12 cellular contexts compared by ENCODE assay signal in genomic region chr3:42497009-42497731, GRCh38. TPM values are rescaled to one million over a fixed set of nuclear protein-coding genes. Genes with fewer than 3 reads are reported as not detected.
DNase-seq lines count a peak whose midpoint lies in the region; ATAC-seq, FAIRE-seq and TF ChIP-seq lines count a peak whose summit lies in the region.
"Had no signal": no experiment of that assay in that cellular context is flagged by ENCODE, and none has a peak within 500 bp of the region (broad histone marks: within the 10 kb centered on the region; RNA-seq: fewer than 3 reads in every experiment).

No MANE protein-coding gene starts in this region.

- H3K9ac ChIP-seq in kidney (ENCODE audit: low read length in 2 of 2) = no peak overlapping the region

- H3K27me3 ChIP-seq in hepatocyte (peaks cover 36% of the 10 kb centered on the region), suprapubic skin (peaks cover 21% of the 10 kb centered on the region)

- TF ChIP-seq CTCF in VCaP (conservative IDR thresholded peaks at IDR 0.05) = no peak
- TF ChIP-seq CTCF in hepatocyte (IDR thresholded peaks at IDR 0.05; ENCODE audit: poor library complexity) = no peak
- TF ChIP-seq CTCF in suprapubic skin (IDR thresholded peaks at IDR 0.05) = no peak
- no peak for TF ChIP-seq CTCF in kidney (IDR thresholded peaks at IDR 0.05; ENCODE audit: borderline replicate concordance, extremely low read depth, insufficient read depth)

- peaks cover 42% of the 10 kb centered on the region for H3K27me3 Mint-ChIP-seq in activated naive CD8-positive, alpha-beta T cell treated with anti-CD3 and anti-CD28 coated beads, Interleukin-2, amount 10 ng/mL, durations not matched to agents 7 days and 5 days
- peaks cover 26% of the 10 kb centered on the region for H3K27me3 Mint-ChIP-seq in activated naive CD8-positive, alpha-beta T cell treated with anti-CD3 and anti-CD28 coated beads for 36 hours

- H3K79me2 ChIP-seq in hepatocyte = no peaks in the 10 kb centered on the region

- no peaks in the 10 kb centered on the region for H3K9me2 ChIP-seq in hepatocyte (replicated peaks; ENCODE audit: insufficient read depth)

- no peak overlapping the region for H3K27ac Mint-ChIP-seq in activated naive CD8-positive, alpha-beta T cell treated with anti-CD3 and anti-CD28 coated beads, Interleukin-2, amount 10 ng/mL, durations not matched to agents 7 days and 5 days
- H3K27ac Mint-ChIP-seq in activated naive CD8-positive, alpha-beta T cell treated with anti-CD3 and anti-CD28 coated beads for 36 hours = no peak overlapping the region

- no peak overlapping the region for H3K4me3 ChIP-seq in hepatocyte
- H3K4me3 ChIP-seq in suprapubic skin = no peak overlapping the region
- H3K4me3 ChIP-seq in kidney (ENCODE audit: low read length in 2 of 2) = no peak overlapping the region

- intact Hi-C loops in kidney (cut with DNase I) = no loop called here

- peaks cover 4% of the 10 kb centered on the region for H3K4me1 ChIP-seq in hepatocyte (ENCODE audit: insufficient read depth)
- peaks cover 14% of the 10 kb centered on the region for H3K4me1 ChIP-seq in suprapubic skin
- peaks cover 0 to 10% of the 10 kb centered on the region in 2 donors for H3K4me1 ChIP-seq in kidney (ENCODE audit: control insufficient read depth in 1 of 2, insufficient read depth in 1 of 2, low read depth in 1 of 2, low read length in 2 of 2)

- FAIRE-seq in kidney (lab: Jason Lieb, UNC) = no peak

- H3K36me3 ChIP-seq in hepatocyte (replicated peaks; ENCODE audit: insufficient read depth, low read depth) (no peaks in the 10 kb centered on the region), suprapubic skin (no peaks in the 10 kb centered on the region), kidney (ENCODE audit: control insufficient read depth in 1 of 2, insufficient read depth in 2 of 2, low read length in 2 of 2) (no peaks in the 10 kb centered on the region)

- no peak for TF ChIP-seq EP300 in suprapubic skin (IDR thresholded peaks at IDR 0.05)

- H3K27ac ChIP-seq in VCaP = peak overlapping the region; percentile 27; the same call in 1 of the 2 replicates
- peak overlapping the region; percentile 35 for H3K27ac ChIP-seq in hepatocyte
- H3K27ac ChIP-seq in suprapubic skin = no peak overlapping the region
- no peak overlapping the region for H3K27ac ChIP-seq in kidney (ENCODE audit: low read depth in 2 of 2, low read length in 2 of 2)

- peak overlapping the region; percentile 55 for H3K4me2 ChIP-seq in hepatocyte

- H3K4me1 Mint-ChIP-seq in activated naive CD8-positive, alpha-beta T cell treated with anti-CD3 and anti-CD28 coated beads, Interleukin-2, amount 10 ng/mL, durations not matched to agents 7 days and 5 days = peaks cover 20% of the 10 kb centered on the region
- peaks cover 10% of the 10 kb centered on the region for H3K4me1 Mint-ChIP-seq in activated naive CD8-positive, alpha-beta T cell treated with anti-CD3 and anti-CD28 coated beads for 36 hours

- no peak for TF ChIP-seq POLR2A in suprapubic skin (IDR thresholded peaks at IDR 0.05)

- H4K20me1 ChIP-seq in hepatocyte (ENCODE audit: insufficient read depth, poor library complexity, severe bottlenecking) = no peaks in the 10 kb centered on the region

- POLR2A ChIA-PET in activated naive CD8-positive, alpha-beta T cell treated with anti-CD3 and anti-CD28 coated beads, Interleukin-2, amount 10 ng/mL, durations not matched to agents 7 days and 5 days (lab: Charles Lee) = no interaction called here

- no peak overlapping the region for H3K4me3 Mint-ChIP-seq in activated naive CD8-positive, alpha-beta T cell treated with anti-CD3 and anti-CD28 coated beads, Interleukin-2, amount 10 ng/mL, durations not matched to agents 7 days and 5 days
- H3K4me3 Mint-ChIP-seq in activated naive CD8-positive, alpha-beta T cell treated with anti-CD3 and anti-CD28 coated beads for 36 hours = no peak overlapping the region
- H3K4me3 Mint-ChIP-seq: naive thymus-derived CD8-positive, alpha-beta T cell had no signal

- H2AFZ ChIP-seq in hepatocyte = no peak overlapping the region

- H3K36me3 Mint-ChIP-seq in activated naive CD8-positive, alpha-beta T cell treated with anti-CD3 and anti-CD28 coated beads, Interleukin-2, amount 10 ng/mL, durations not matched to agents 7 days and 5 days = no peaks in the 10 kb centered on the region
- H3K36me3 Mint-ChIP-seq in activated naive CD8-positive, alpha-beta T cell treated with anti-CD3 and anti-CD28 coated beads for 36 hours = no peaks in the 10 kb centered on the region
- H3K36me3 Mint-ChIP-seq: naive thymus-derived CD8-positive, alpha-beta T cell had no signal

- H3K9me3 Mint-ChIP-seq in activated naive CD8-positive, alpha-beta T cell treated with anti-CD3 and anti-CD28 coated beads, Interleukin-2, amount 10 ng/mL, durations not matched to agents 7 days and 5 days = no peaks in the 10 kb centered on the region
- H3K9me3 Mint-ChIP-seq in activated naive CD8-positive, alpha-beta T cell treated with anti-CD3 and anti-CD28 coated beads for 36 hours = no peaks in the 10 kb centered on the region
- H3K9me3 Mint-ChIP-seq: naive thymus-derived CD8-positive, alpha-beta T cell had no signal

- no peak for ATAC-seq in activated naive CD8-positive, alpha-beta T cell treated with anti-CD3 and anti-CD28 coated beads, Interleukin-2, amount 10 ng/mL, durations not matched to agents 7 days and 5 days (ENCODE audit: low read depth)
- ATAC-seq in GM19463 (IDR thresholded peaks at IDR 0.05; ENCODE audit: unreplicated experiment) = no peak
- ATAC-seq: naive thymus-derived CD8-positive, alpha-beta T cell had no signal

- DNase-seq in activated naive CD8-positive, alpha-beta T cell treated with anti-CD3 and anti-CD28 coated beads, Interleukin-2, amount 10 ng/mL, durations not matched to agents 7 days and 5 days = peak; percentile 20
- no peak for DNase-seq in activated naive CD8-positive, alpha-beta T cell treated with anti-CD3 and anti-CD28 coated beads for 36 hours
- DNase-seq in hepatocyte (ENCODE audit: low spot score) = peak; percentile 62
- DNase-seq in suprapubic skin (ENCODE audit: low spot score in 2 of 2) = peak; percentile 32 to 69
- no peak for DNase-seq in cortex of kidney (lab: John Stamatoyannopoulos, UW)
- no peak for DNase-seq in kidney
- DNase-seq: activated CD4-positive, alpha-beta T cell treated with anti-CD3 and anti-CD28 coated beads, Interleukin-2, amount 50 U/mL, for 4 hours; C1 segment of cervical spinal cord; NCI-H524 had no signal

- H3K9me3 ChIP-seq in hepatocyte (ENCODE audit: low read depth) = no peaks in the 10 kb centered on the region
- H3K9me3 ChIP-seq in suprapubic skin = no peaks in the 10 kb centered on the region
- no peaks in the 10 kb centered on the region for H3K9me3 ChIP-seq in kidney (ENCODE audit: control insufficient read depth in 1 of 2, low read length in 2 of 2)

- 62% methylated on average over 13 of the region's 13 CpGs for WGBS in hepatocyte (ENCODE audit: low lambda C conversion rate, missing lambda C conversion rate)
- WGBS in suprapubic skin = 55% methylated on average over 13 of the region's 13 CpGs

RNA-seq across cellular contexts. Expression of gene VIPR1, which starts 5.3 kb away (rescaled TPM):
- total RNA-seq in activated naive CD8-positive, alpha-beta T cell treated with anti-CD3 and anti-CD28 coated beads, Interleukin-2, amount 10 ng/mL, durations not matched to agents 7 days and 5 days = 10 to 100 TPM; 22.3 to 26.9 TPM
- 1 to 10 TPM; 6.0 to 6.6 TPM for total RNA-seq in activated naive CD8-positive, alpha-beta T cell treated with anti-CD3 and anti-CD28 coated beads for 36 hours
- total RNA-seq in hepatocyte = 12.2 and 19.2 TPM in 2 replicates
- 17.3 and 17.5 TPM in 2 replicates for polyA plus RNA-seq in hepatocyte
- total RNA-seq in suprapubic skin = 100 to 1,000 TPM in 1 of 4 donors, 10 to 100 TPM in 3; 39.8 to 148 (median 74.3) TPM
- total RNA-seq in kidney = 4.9 TPM
- polyA plus RNA-seq in kidney (ENCODE audit: insufficient read depth, low read depth, low replicate concordance) = 5.3 TPM

Comparison
In these comparisons a context has a peak if more than half of its experiments do, and no peak if none do; other contexts are left out.
1. DNase-seq: peak in activated naive CD8-positive, alpha-beta T cell treated with anti-CD3 and anti-CD28 coated beads, Interleukin-2, amount 10 ng/mL, durations not matched to agents 7 days and 5 days (single experiment), hepatocyte (single experiment) and suprapubic skin (2 of 2); none in activated naive CD8-positive, alpha-beta T cell treated with anti-CD3 and anti-CD28 coated beads for 36 hours (single experiment), cortex of kidney (single experiment) and kidney (single experiment).
2. H3K27ac ChIP-seq: peak in VCaP (single experiment) and hepatocyte (single experiment); none in suprapubic skin (single experiment) and kidney (0 of 2).